17 cellular contexts compared by ENCODE assay signal in the genomic region with DNA sequence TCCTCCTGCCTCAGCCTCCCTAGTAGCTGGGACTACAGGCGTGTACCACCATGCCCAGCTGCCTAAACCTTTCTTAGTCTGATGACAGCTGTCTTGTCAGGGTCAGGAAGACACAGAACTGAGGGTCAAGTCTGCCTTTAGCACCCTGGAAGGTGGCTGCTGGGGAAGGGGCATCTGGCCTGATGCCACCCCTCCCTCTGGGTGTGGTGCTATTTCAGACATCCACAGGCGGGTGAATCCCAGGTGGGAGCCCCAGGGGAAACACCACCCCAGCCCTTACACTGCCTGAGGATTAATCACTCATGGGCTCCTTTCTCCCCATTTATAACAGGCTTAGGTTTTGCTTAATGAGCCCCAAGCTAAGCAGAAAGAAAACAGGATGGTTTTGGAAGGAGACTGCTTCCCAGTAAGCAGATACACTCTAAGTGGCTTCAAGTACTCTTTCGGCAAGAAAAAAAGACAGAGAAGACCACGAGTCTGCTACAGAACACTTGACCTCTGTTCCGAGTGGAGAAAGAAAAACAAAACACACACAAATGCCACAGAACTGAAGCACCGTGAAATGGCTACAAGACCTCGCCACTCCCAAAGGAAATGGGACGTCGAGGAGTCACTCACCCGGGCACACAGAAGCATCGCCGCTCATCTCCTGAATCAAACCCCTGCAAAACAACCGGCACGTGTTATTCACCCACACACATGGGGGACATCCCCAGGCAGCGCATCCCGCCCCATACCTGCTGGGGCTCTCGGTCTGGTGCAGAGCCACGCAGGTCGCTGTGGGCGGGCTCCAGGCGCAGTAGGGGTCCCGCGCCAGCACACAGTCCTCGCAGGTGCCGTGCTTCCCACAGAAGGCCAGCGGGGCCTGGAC.
DNase-seq lines count a peak whose midpoint lies in the region; ATAC-seq and TF ChIP-seq lines count a peak whose summit lies in the region.
"Had no signal": no experiment of that assay in that cellular context is flagged by ENCODE, and none has a peak within 500 bp of the region (broad histone marks: within the 10 kb centered on the region; RNA-seq: fewer than 3 reads in every experiment).

No MANE protein-coding gene starts in this region.

- no peak overlapping the region for H3K4me3 ChIP-seq in A673 (ENCODE audit: low read depth, low read length, poor library complexity, severe bottlenecking)
- H3K4me3 ChIP-seq: breast epithelium, gastroesophageal sphincter, upper lobe of left lung had no signal

- POLR2A ChIA-PET in activated CD8-positive, alpha-beta T cell treated with anti-CD3 and anti-CD28 coated beads for 36 hours (lab: Charles Lee), result interaction anchor here (1.1 kb wide), 1 partner anchor 38 kb away, joined by 3 read pairs; no protein-coding TSS in a partner anchor
- POLR2A ChIA-PET in A673 (lab: Charles Lee; ENCODE audit: low non-redundant PET), result no interaction called here

- no peak for TF ChIP-seq CTCF in activated CD8-positive, alpha-beta T cell treated with anti-CD3 and anti-CD28 coated beads for 36 hours (IDR thresholded peaks at IDR 0.05)
- TF ChIP-seq CTCF in A673 (conservative IDR thresholded peaks at IDR 0.05; ENCODE audit: low read depth, low read length), result no peak

- H3K9me3 ChIP-seq in A673 (ENCODE audit: low read depth, low read length, poor library complexity, severe bottlenecking), result no peaks in the 10 kb centered on the region
- H3K9me3 ChIP-seq: BE2C, breast epithelium, gastroesophageal sphincter, upper lobe of left lung had no signal

- CTCF ChIA-PET in activated CD8-positive, alpha-beta T cell treated with anti-CD3 and anti-CD28 coated beads for 36 hours (lab: Charles Lee), result interaction anchor here (1.2 kb wide), 1 partner anchor 168 kb away, joined by 5 read pairs; no protein-coding TSS in a partner anchor
- CTCF ChIA-PET in A673 (lab: Charles Lee), result no interaction called here

- no peak for DNase-seq in stimulated activated naive CD8-positive, alpha-beta T cell treated with anti-CD3 and anti-CD28 coated beads, Interleukin-15, Interleukin-2, amounts not matched to agents 100 U/mL and 50 U/mL, for 24 hours
- no peak for DNase-seq in activated CD8-positive, alpha-beta T cell treated with anti-CD3 and anti-CD28 coated beads for 36 hours
- peak; percentile 55 for DNase-seq in kidney glomerular epithelial cell (lab: John Stamatoyannopoulos, UW)
- no peak for DNase-seq in HCEC 1CT
- DNase-seq in cerebellar nuclear complex (lab: John Stamatoyannopoulos, UW), result no peak
- no peak for DNase-seq in A673 (ENCODE audit: low spot score)
- DNase-seq: BE2C, NCI-H1092, NCI-H446, OCI-M1 had no signal

- H3K4me3 Mint-ChIP-seq in stimulated activated naive CD8-positive, alpha-beta T cell treated with anti-CD3 and anti-CD28 coated beads, Interleukin-15, Interleukin-2, amounts not matched to agents 100 ng/mL and 50 ng/mL, for 24 hours, result no peak overlapping the region
- H3K4me3 Mint-ChIP-seq in activated CD8-positive, alpha-beta T cell treated with anti-CD3 and anti-CD28 coated beads for 36 hours, result no peak overlapping the region

- no TSS peak for BruUV-seq in A673 (replicated peaks; lab: Mats Ljungman, UMichigan)

- H3K27me3 Mint-ChIP-seq in stimulated activated naive CD8-positive, alpha-beta T cell treated with anti-CD3 and anti-CD28 coated beads, Interleukin-15, Interleukin-2, amounts not matched to agents 100 ng/mL and 50 ng/mL, for 24 hours, result no peaks in the 10 kb centered on the region
- no peaks in the 10 kb centered on the region for H3K27me3 Mint-ChIP-seq in activated CD8-positive, alpha-beta T cell treated with anti-CD3 and anti-CD28 coated beads for 36 hours

- intact Hi-C loops in activated CD8-positive, alpha-beta T cell treated with anti-CD3 and anti-CD28 coated beads for 36 hours (cut with micrococcal nuclease), result no loop called here
- intact Hi-C loops in A673 (cut with micrococcal nuclease; ENCODE audit: unreplicated experiment), result no loop called here

- H3K4me1 Mint-ChIP-seq in stimulated activated naive CD8-positive, alpha-beta T cell treated with anti-CD3 and anti-CD28 coated beads, Interleukin-15, Interleukin-2, amounts not matched to agents 100 ng/mL and 50 ng/mL, for 24 hours (ENCODE audit: low read depth), result peaks cover 71% of the 10 kb centered on the region
- peaks cover 59% of the 10 kb centered on the region for H3K4me1 Mint-ChIP-seq in activated CD8-positive, alpha-beta T cell treated with anti-CD3 and anti-CD28 coated beads for 36 hours (ENCODE audit: low read depth)

- no peak overlapping the region for H3K27ac ChIP-seq in A673 (ENCODE audit: low read depth, low read length, poor library complexity, severe bottlenecking)
- H3K27ac ChIP-seq: breast epithelium, gastroesophageal sphincter had no signal

- H3K36me3 Mint-ChIP-seq in stimulated activated naive CD8-positive, alpha-beta T cell treated with anti-CD3 and anti-CD28 coated beads, Interleukin-15, Interleukin-2, amounts not matched to agents 100 ng/mL and 50 ng/mL, for 24 hours (ENCODE audit: low read depth), result peaks cover 87% of the 10 kb centered on the region
- H3K36me3 Mint-ChIP-seq in activated CD8-positive, alpha-beta T cell treated with anti-CD3 and anti-CD28 coated beads for 36 hours (ENCODE audit: low read depth), result peaks cover 73% of the 10 kb centered on the region

- no peaks in the 10 kb centered on the region for H3K9me3 Mint-ChIP-seq in stimulated activated naive CD8-positive, alpha-beta T cell treated with anti-CD3 and anti-CD28 coated beads, Interleukin-15, Interleukin-2, amounts not matched to agents 100 ng/mL and 50 ng/mL, for 24 hours
- no peaks in the 10 kb centered on the region for H3K9me3 Mint-ChIP-seq in activated CD8-positive, alpha-beta T cell treated with anti-CD3 and anti-CD28 coated beads for 36 hours

- ATAC-seq in stimulated activated naive CD8-positive, alpha-beta T cell treated with anti-CD3 and anti-CD28 coated beads, Interleukin-15, Interleukin-2, amounts not matched to agents 100 U/mL and 50 U/mL, for 24 hours, result no peak
- ATAC-seq in activated CD8-positive, alpha-beta T cell treated with anti-CD3 and anti-CD28 coated beads for 36 hours, result no peak
- ATAC-seq in GM19351 (IDR thresholded peaks at IDR 0.05; ENCODE audit: unreplicated experiment), result no peak
- ATAC-seq: gastroesophageal sphincter, HepG2, SK-N-SH treated with all-trans-retinoic acid at 6 μM for 48 hours had no signal

- H3K4me1 ChIP-seq in A673 (ENCODE audit: insufficient read depth, low read length, poor library complexity, severe bottlenecking), result peaks cover 2% of the 10 kb centered on the region
- H3K4me1 ChIP-seq: BE2C, breast epithelium, gastroesophageal sphincter had no signal

- H3K27me3 ChIP-seq in A673 (replicated peaks; ENCODE audit: insufficient read depth, low read depth, low read length, poor library complexity), result no peaks in the 10 kb centered on the region
- H3K27me3 ChIP-seq: BE2C, breast epithelium, gastroesophageal sphincter, upper lobe of left lung had no signal

- H3K27ac Mint-ChIP-seq in stimulated activated naive CD8-positive, alpha-beta T cell treated with anti-CD3 and anti-CD28 coated beads, Interleukin-15, Interleukin-2, amounts not matched to agents 100 ng/mL and 50 ng/mL, for 24 hours, result peak overlapping the region; percentile 76
- peak overlapping the region; percentile 84 for H3K27ac Mint-ChIP-seq in activated CD8-positive, alpha-beta T cell treated with anti-CD3 and anti-CD28 coated beads for 36 hours

- no peaks in the 10 kb centered on the region for H3K36me3 ChIP-seq in A673 (ENCODE audit: insufficient read depth, low read length, poor library complexity, severe bottlenecking)
- H3K36me3 ChIP-seq: BE2C, breast epithelium had no signal
